ENCODE assay signal across 1 cellular context in genomic region chr5:10632110-10632903, GRCh38.
TF ChIP-seq lines count a peak whose summit lies in the region.

No MANE protein-coding gene starts in this region.

TF ChIP-seq in HCT116, 20 proteins besides CTCF, POLR2A, EP300 and RAD21 (continued from another document):
- TF ChIP-seq ELF1 (IDR thresholded peaks at IDR 0.05; ENCODE audit: borderline replicate concordance, low read depth) (no peak), CEBPB (IDR thresholded peaks at IDR 0.05; ENCODE audit: low read depth) (no peak), ZNF274 (IDR thresholded peaks at IDR 0.05; ENCODE audit: low read depth, low read length) (no peak), EGR1 (IDR thresholded peaks at IDR 0.05; ENCODE audit: low read depth) (no peak), EZH2phosphoT487 (IDR thresholded peaks at IDR 0.05; ENCODE audit: borderline replicate concordance) (no peak), ZBTB33 (IDR thresholded peaks at IDR 0.05; ENCODE audit: extremely low read depth, insufficient replicate concordance, low read length) (no peak), ATF3 (IDR thresholded peaks at IDR 0.05) (no peak), MAX (IDR thresholded peaks at IDR 0.05) (no peak), POLR2AphosphoS5 (IDR thresholded peaks at IDR 0.05; ENCODE audit: low read depth, low read length) (no peak), SRF (IDR thresholded peaks at IDR 0.05; ENCODE audit: low read depth) (no peak), YY1 (IDR thresholded peaks at IDR 0.05; ENCODE audit: extremely low read depth, insufficient replicate concordance, low read depth, low read length) (no peak), CBX3 (IDR thresholded peaks at IDR 0.05; ENCODE audit: low read depth) (no peak), SP1 (IDR thresholded peaks at IDR 0.05; ENCODE audit: low read depth) (0 out of 2 replicates have a peak, but pooled peaks have one; percentile 23)
